Comparison of ENCODE assay signal across 10 cellular contexts in genomic region chrX:11792461-11793421, GRCh38. TPM values are rescaled to one million over a fixed set of nuclear protein-coding genes. Genes with fewer than 3 reads are reported as not detected.
DNase-seq lines count a peak whose midpoint lies in the region; ATAC-seq and TF ChIP-seq lines count a peak whose summit lies in the region.
"Had no signal": no experiment of that assay in that cellular context is flagged by ENCODE, and none has a peak within 500 bp of the region (broad histone marks: within the 10 kb centered on the region; RNA-seq: fewer than 3 reads in every experiment).

No MANE protein-coding gene starts in this region.

- no peaks in the 10 kb centered on the region for H3K36me3 Mint-ChIP-seq in WTC11

- in situ Hi-C loops in GM13976 (cut with MboI; ENCODE audit: low sequenced_read_pairs, unreplicated experiment) = no loop called here
- in situ Hi-C loops in brain microvascular endothelial cell (cut with HindIII; ENCODE audit: low pct_ligation_motif_present, low sequenced_read_pairs) = no loop called here

- DNase-seq in GM13976 (ENCODE audit: low spot score) (peak; percentile 51), NAMALWA (ENCODE audit: low spot score) (peak; percentile 86), WTC11 (ENCODE audit: low spot score) (no peak), NCI-H510A treated with DMSO at 0.1 percent for 48 hours (lab: John Stamatoyannopoulos, UW) (no peak), brain microvascular endothelial cell (no peak)
- DNase-seq in activated effector memory CD4-positive, alpha-beta T cell treated with Interleukin-2 at 50 U/mL for 16 hours = peak; percentile 9
- peak; percentile 44 for DNase-seq in stimulated activated CD8-positive, alpha-beta memory T cell treated with anti-CD3 and anti-CD28 coated beads, Interleukin-12 subunit alpha, Interleukin-12 subunit beta, amount 100 ng/mL, for 4 hours (ENCODE audit: low read depth)

- POLR2A ChIA-PET in WTC11 (lab: Charles Lee) = no interaction called here

- peaks cover 12% of the 10 kb centered on the region for H3K4me1 Mint-ChIP-seq in WTC11

- no peaks in the 10 kb centered on the region for H3K36me3 ChIP-seq in brain microvascular endothelial cell (replicated peaks)
- H3K36me3 ChIP-seq: upper lobe of left lung had no signal

- no peaks in the 10 kb centered on the region for H3K27me3 ChIP-seq in brain microvascular endothelial cell (replicated peaks)
- H3K27me3 ChIP-seq: upper lobe of left lung had no signal

- H3K27ac ChIP-seq in brain microvascular endothelial cell = no peak overlapping the region
- H3K27ac ChIP-seq: HL-60, upper lobe of left lung had no signal

- H3K27ac Mint-ChIP-seq in WTC11 = no peak overlapping the region

- CTCF ChIA-PET in WTC11 (lab: Charles Lee) = no interaction called here

- peak; percentile 89 for ATAC-seq in GM21717 (IDR thresholded peaks at IDR 0.05; ENCODE audit: unreplicated experiment)
- ATAC-seq in WTC11 = no peak

- no peaks in the 10 kb centered on the region for H3K9me3 Mint-ChIP-seq in WTC11

- TF ChIP-seq CTCF in GM13976 (IDR thresholded peaks at IDR 0.05; ENCODE audit: borderline replicate concordance, control extremely low read depth, extremely low read depth, insufficient read depth, missing control alignments) (no peak), WTC11 (IDR thresholded peaks at IDR 0.05) (no peak), brain microvascular endothelial cell (IDR thresholded peaks at IDR 0.05; ENCODE audit: low read depth, low read length, missing control alignments) (no peak)

- no peaks in the 10 kb centered on the region for H3K27me3 Mint-ChIP-seq in WTC11 (ENCODE audit: low read depth)

- no peak overlapping the region for H3K4me3 Mint-ChIP-seq in WTC11

- H3K4me3 ChIP-seq in brain microvascular endothelial cell (ENCODE audit: low read depth, low read length) = no peak overlapping the region
- H3K4me3 ChIP-seq: upper lobe of left lung had no signal

TF ChIP-seq in WTC11, 78 proteins besides CTCF, POLR2A, EP300 and RAD21:
- TF ChIP-seq STAT6 (CRISPR knock-in tag; conservative IDR thresholded peaks at IDR 0.05; ENCODE audit: low read depth) (no peak), PRRX2 (CRISPR knock-in tag; IDR thresholded peaks at IDR 0.05) (no peak), NFYB (CRISPR knock-in tag; conservative IDR thresholded peaks at IDR 0.05; ENCODE audit: low read depth) (no peak), SP1 (CRISPR knock-in tag; conservative IDR thresholded peaks at IDR 0.05) (no peak), IRF1 (CRISPR knock-in tag; IDR thresholded peaks at IDR 0.05) (no peak), GTF2I (CRISPR knock-in tag; conservative IDR thresholded peaks at IDR 0.05) (no peak), NR1H2 (CRISPR knock-in tag; IDR thresholded peaks at IDR 0.05) (no peak), CDX4 (CRISPR knock-in tag; IDR thresholded peaks at IDR 0.05; ENCODE audit: borderline replicate concordance) (no peak), NR3C1 (CRISPR knock-in tag; conservative IDR thresholded peaks at IDR 0.05; ENCODE audit: low read depth) (no peak), FOXP1 (CRISPR knock-in tag; IDR thresholded peaks at IDR 0.05; ENCODE audit: borderline replicate concordance) (no peak), ERG (CRISPR knock-in tag; IDR thresholded peaks at IDR 0.05) (no peak), EMX1 (CRISPR knock-in tag; IDR thresholded peaks at IDR 0.05) (no peak), TP53 (CRISPR knock-in tag; IDR thresholded peaks at IDR 0.05) (no peak), ATF6 (CRISPR knock-in tag; IDR thresholded peaks at IDR 0.05) (no peak), ZNF219 (CRISPR knock-in tag; IDR thresholded peaks at IDR 0.05; ENCODE audit: borderline replicate concordance) (no peak)
TF ChIP-seq in WTC11: peak in this region for 0.

RNA-seq across cellular contexts. Expression of gene MSL3, which starts 34.7 kb away (rescaled TPM):
- total RNA-seq in WTC11 (2021) = 11.3 to 13.4 TPM (median 12.1 TPM) in 3 replicates

Comparison
In these comparisons a context has a peak if more than half of its experiments do, and no peak if none do; other contexts are left out.
1. DNase-seq: peak in GM13976 (single experiment), NAMALWA (single experiment), activated effector memory CD4-positive, alpha-beta T cell treated with Interleukin-2 at 50 U/mL for 16 hours (single experiment) and stimulated activated CD8-positive, alpha-beta memory T cell treated with anti-CD3 and anti-CD28 coated beads, Interleukin-12 subunit alpha, Interleukin-12 subunit beta, amount 100 ng/mL, for 4 hours (single experiment); none in WTC11 (single experiment), NCI-H510A treated with DMSO at 0.1 percent for 48 hours (single experiment) and brain microvascular endothelial cell (single experiment).